24 cellular contexts compared by ENCODE assay signal in genomic region chr2:38386831-38387230, GRCh38.
"Had no signal": no experiment of that assay in that cellular context is flagged by ENCODE, and none has a peak within 500 bp of the region (broad histone marks: within the 10 kb centered on the region; RNA-seq: fewer than 3 reads in every experiment).

No MANE protein-coding gene starts in this region.

- H3K4me3 ChIP-seq: colonic mucosa, esophagus squamous epithelium, gastroesophageal sphincter, lung, prostate gland, spleen, tibial artery, upper lobe of left lung, uterus had no signal

- H3K36me3 ChIP-seq: colonic mucosa, esophagus squamous epithelium, gastroesophageal sphincter, prostate gland, spleen, tibial artery, upper lobe of left lung, uterus had no signal

- H3K27ac ChIP-seq: colonic mucosa, esophagus squamous epithelium, gastroesophageal sphincter, parathyroid adenoma, prostate gland, spleen, upper lobe of left lung, uterus had no signal

- ATAC-seq: gastroesophageal sphincter; left ventricle myocardium superior; sciatic nerve; stimulated activated memory B cell treated with anti-CD40 and anti-IgM and Interleukin-4, amounts not matched to agents 10 μg/mL and 1 μg/mL and 100 μg/mL, for 72 hours had no signal

- H3K27me3 ChIP-seq: colonic mucosa, esophagus squamous epithelium, gastroesophageal sphincter, tibial artery, upper lobe of left lung, uterus had no signal

- H3K9me3 Mint-ChIP-seq: neural crest cell; stimulated activated memory B cell treated with anti-CD40 and anti-IgM and Interleukin-4, amounts not matched to agents 10 μg/mL and 1 μg/mL and 100 μg/mL, for 72 hours; stimulated activated naive CD8-positive, alpha-beta T cell treated with anti-CD3 and anti-CD28 coated beads, Interleukin-15, Interleukin-2, amounts not matched to agents 100 ng/mL and 50 ng/mL, for 24 hours had no signal

- H3K27ac Mint-ChIP-seq: stimulated activated naive CD8-positive, alpha-beta T cell treated with anti-CD3 and anti-CD28 coated beads, Interleukin-15, Interleukin-2, amounts not matched to agents 100 ng/mL and 50 ng/mL, for 24 hours had no signal

- H3K36me3 Mint-ChIP-seq: naive thymus-derived CD4-positive, alpha-beta T cell; stimulated activated memory B cell treated with anti-CD40 and anti-IgM and Interleukin-4, amounts not matched to agents 10 μg/mL and 1 μg/mL and 100 μg/mL, for 72 hours had no signal

- DNase-seq: colonic mucosa; dermis blood vessel endothelial cell; esophagus squamous epithelium; foreskin fibroblast; glutamatergic neuron; islet precursor cell; left ventricle myocardium superior; naive thymus-derived CD4-positive, alpha-beta T cell; occipital lobe; spleen; stimulated activated CD4-positive, alpha-beta T cell treated with anti-CD3 and anti-CD28 coated beads, Interleukin-15, amount 100 ng/mL, for 24 hours; stimulated activated CD4-positive, alpha-beta T cell treated with anti-CD3 and anti-CD28 coated beads, Interleukin-1b, Interleukin-23, amount 100 ng/mL, for 48 hours; stimulated activated CD4-positive, alpha-beta T cell treated with anti-CD3 and anti-CD28 coated beads, Interleukin-4, amount 100 ng/mL, for 24 hours; tibial artery; upper lobe of left lung; uterus had no signal

- H3K4me3 Mint-ChIP-seq: neural crest cell; stimulated activated memory B cell treated with anti-CD40 and anti-IgM and Interleukin-4, amounts not matched to agents 10 μg/mL and 1 μg/mL and 100 μg/mL, for 72 hours; stimulated activated naive CD8-positive, alpha-beta T cell treated with anti-CD3 and anti-CD28 coated beads, Interleukin-15, Interleukin-2, amounts not matched to agents 100 ng/mL and 50 ng/mL, for 24 hours had no signal

- H3K4me1 ChIP-seq: colonic mucosa, parathyroid adenoma, upper lobe of left lung, uterus had no signal

- H3K9me3 ChIP-seq: colonic mucosa, esophagus squamous epithelium, gastroesophageal sphincter, prostate gland, spleen, tibial artery, upper lobe of left lung, uterus had no signal
